In genomic region chr4:37928896-37929537, GRCh38 we compare ENCODE assay signal across 18 cellular contexts. TPM values are rescaled to one million over a fixed set of nuclear protein-coding genes. Genes with fewer than 3 reads are reported as not detected.
A peak's percentile ranks its signal among the peaks of the same experiment; 100 is the strongest.
DNase-seq lines count a peak whose midpoint lies in the region; ATAC-seq and TF ChIP-seq lines count a peak whose summit lies in the region.
"Had no signal": no experiment of that assay in that cellular context is flagged by ENCODE, and none has a peak within 500 bp of the region (broad histone marks: within the 10 kb centered on the region; RNA-seq: fewer than 3 reads in every experiment).

No MANE protein-coding gene starts in this region.

- CTCF ChIA-PET in HEK293 (lab: Yijun Ruan, JAX), result no interaction called here
- CTCF ChIA-PET in activated CD4-positive, alpha-beta memory T cell treated with anti-CD3 and anti-CD28 coated beads, Interleukin-2, amount 10 ng/mL, durations not matched to agents 7 days and 5 days (lab: Charles Lee), result no interaction called here
- CTCF ChIA-PET in naive thymus-derived CD4-positive, alpha-beta T cell (lab: Charles Lee), result no interaction called here

- ATAC-seq in CD4-positive, CD25-positive, alpha-beta regulatory T cell (ENCODE audit: low read depth in 2 of 2), result no peak
- peak; percentile 34 for ATAC-seq in naive thymus-derived CD4-positive, alpha-beta T cell
- ATAC-seq: mucosa of descending colon, psoas muscle had no signal

- H3K4me3 ChIP-seq in CD4-positive, CD25-positive, alpha-beta regulatory T cell (ENCODE audit: low read depth, low read length), result peak overlapping the region; percentile 26
- H3K4me3 ChIP-seq in HEK293 (ENCODE audit: low read depth, low read length) (no peak overlapping the region), MM.1S (ENCODE audit: low read length) (no peak overlapping the region)
- H3K4me3 ChIP-seq in naive thymus-derived CD4-positive, alpha-beta T cell (ENCODE audit: low read length), result no peak overlapping the region
- H3K4me3 ChIP-seq: BLaER1, mucosa of descending colon, psoas muscle had no signal

- peaks cover 0 to 3% (median 0%) of the 10 kb centered on the region in 7 donors for H3K9me3 Mint-ChIP-seq in CD4-positive, CD25-positive, alpha-beta regulatory T cell
- H3K9me3 Mint-ChIP-seq in activated CD4-positive, alpha-beta memory T cell treated with anti-CD3 and anti-CD28 coated beads, Interleukin-2, amount 10 ng/mL, durations not matched to agents 7 days and 5 days, result no peaks in the 10 kb centered on the region
- peaks cover 0 to 6% (median 4%) of the 10 kb centered on the region in 11 donors for H3K9me3 Mint-ChIP-seq in naive thymus-derived CD4-positive, alpha-beta T cell
- no peaks in the 10 kb centered on the region for H3K9me3 Mint-ChIP-seq in mesothelial cell of epicardium

- H3K27ac ChIP-seq in CD4-positive, CD25-positive, alpha-beta regulatory T cell (ENCODE audit: insufficient read depth, low read length, poor library complexity, severe bottlenecking), result no peak overlapping the region
- H3K27ac ChIP-seq in HEK293 (ENCODE audit: extremely low read depth, low read depth, low read length) (no peak overlapping the region), MM.1S (ENCODE audit: low read length) (no peak overlapping the region)
- H3K27ac ChIP-seq in naive thymus-derived CD4-positive, alpha-beta T cell (ENCODE audit: low read depth, low read length), result no peak overlapping the region
- H3K27ac ChIP-seq: BLaER1, psoas muscle, RWPE1 had no signal

- no peak overlapping the region for H3K4me2 ChIP-seq in MM.1S (ENCODE audit: low read depth, low read length)
- H3K4me2 ChIP-seq: BLaER1 had no signal

- peaks cover 38% of the 10 kb centered on the region for H3K36me3 Mint-ChIP-seq in CD4-positive, CD25-positive, alpha-beta regulatory T cell
- peaks cover 28% of the 10 kb centered on the region for H3K36me3 Mint-ChIP-seq in activated CD4-positive, alpha-beta memory T cell treated with anti-CD3 and anti-CD28 coated beads, Interleukin-2, amount 10 ng/mL, durations not matched to agents 7 days and 5 days (ENCODE audit: low read depth)
- peaks cover 6 to 45% (median 25%) of the 10 kb centered on the region in 5 donors for H3K36me3 Mint-ChIP-seq in naive thymus-derived CD4-positive, alpha-beta T cell
- no peaks in the 10 kb centered on the region for H3K36me3 Mint-ChIP-seq in mesothelial cell of epicardium

- intact Hi-C loops in naive thymus-derived CD4-positive, alpha-beta T cell (cut with micrococcal nuclease), result loop anchor here (2.0 to 5.0 kb wide), 2 partner anchors 36 to 37 kb away; partner anchors contain the start of gene TBC1D1 (in 1 of the 2)

- H3K4me3 Mint-ChIP-seq in CD4-positive, CD25-positive, alpha-beta regulatory T cell, result no peak overlapping the region
- H3K4me3 Mint-ChIP-seq in activated CD4-positive, alpha-beta memory T cell treated with anti-CD3 and anti-CD28 coated beads, Interleukin-2, amount 10 ng/mL, durations not matched to agents 7 days and 5 days, result no peak overlapping the region
- H3K4me3 Mint-ChIP-seq in naive thymus-derived CD4-positive, alpha-beta T cell, result peak overlapping the region in 2 of 10 donors; percentile 16 to 57
- no peak overlapping the region for H3K4me3 Mint-ChIP-seq in mesothelial cell of epicardium

- H3K36me3 ChIP-seq in CD4-positive, CD25-positive, alpha-beta regulatory T cell (ENCODE audit: control insufficient read depth, insufficient read depth, low read length), result peaks cover 8% of the 10 kb centered on the region
- H3K36me3 ChIP-seq in HEK293 (ENCODE audit: control insufficient read depth in 2 of 2, insufficient read depth in 1 of 2, low read length in 2 of 2), result no peaks in the 10 kb centered on the region
- H3K36me3 ChIP-seq in naive thymus-derived CD4-positive, alpha-beta T cell (ENCODE audit: control insufficient read depth in 2 of 3, insufficient read depth in 3 of 3, low read length in 3 of 3), result peaks cover 0 to 7% (median 0%) of the 10 kb centered on the region in 3 experiments
- H3K36me3 ChIP-seq in MM.1S (replicated peaks; ENCODE audit: insufficient read depth, low read length), result no peaks in the 10 kb centered on the region

- POLR2A ChIA-PET in HEK293 (lab: Yijun Ruan, JAX), result no interaction called here
- POLR2A ChIA-PET in activated CD4-positive, alpha-beta memory T cell treated with anti-CD3 and anti-CD28 coated beads, Interleukin-2, amount 10 ng/mL, durations not matched to agents 7 days and 5 days (lab: Charles Lee), result interaction anchor here (1.5 to 2.0 kb wide), 2 partner anchors 11 to 37 kb away, joined by 3 to 12 read pairs; partner anchors contain the start of gene TBC1D1
- POLR2A ChIA-PET in naive thymus-derived CD4-positive, alpha-beta T cell (lab: Charles Lee), result no interaction called here

- peaks cover 31% of the 10 kb centered on the region for H3K79me2 ChIP-seq in MM.1S (ENCODE audit: low read length)

- no peaks in the 10 kb centered on the region for H4K20me1 ChIP-seq in MM.1S (ENCODE audit: insufficient read depth, low read length)

- peak in 2 of 3 donors; percentile 9 to 26 for DNase-seq in CD4-positive, CD25-positive, alpha-beta regulatory T cell
- no peak for DNase-seq in activated CD4-positive, alpha-beta memory T cell treated with anti-CD3 and anti-CD28 coated beads, Interleukin-2, amount 10 ng/mL, durations not matched to agents 7 days and 5 days
- DNase-seq in naive thymus-derived CD4-positive, alpha-beta T cell, result peak in 1 of 9 donors; percentile 15
- DNase-seq in MM.1S (no peak), mesothelial cell of epicardium (ENCODE audit: low spot score in 2 of 2, unreplicated experiment in 2 of 2) (no peak), NCI-H2029 treated with DMSO at 0.1 percent for 48 hours (lab: John Stamatoyannopoulos, UW) (no peak), NCI-H1048 (lab: John Stamatoyannopoulos, UW) (no peak)
- DNase-seq: activated CD8-positive, alpha-beta memory T cell treated with anti-CD3 and anti-CD28 coated beads, Interleukin-2, amount 50 U/mL, for 4 hours; H7; mucosa of descending colon; NCI-H1105; NCI-H524; psoas muscle had no signal

- no peaks in the 10 kb centered on the region for H3K27me3 ChIP-seq in CD4-positive, CD25-positive, alpha-beta regulatory T cell (ENCODE audit: control insufficient read depth, insufficient read depth, low read length)
- no peaks in the 10 kb centered on the region for H3K27me3 ChIP-seq in naive thymus-derived CD4-positive, alpha-beta T cell (ENCODE audit: control insufficient read depth in 2 of 2, insufficient read depth in 2 of 2, low read length in 2 of 2)
- no peaks in the 10 kb centered on the region for H3K27me3 ChIP-seq in MM.1S (replicated peaks; ENCODE audit: insufficient read depth, low read length)
- H3K27me3 ChIP-seq: BLaER1 had no signal

- peak overlapping the region in 1 of 3 donors; percentile 16 for H3K27ac Mint-ChIP-seq in CD4-positive, CD25-positive, alpha-beta regulatory T cell
- peak overlapping the region; percentile 37 for H3K27ac Mint-ChIP-seq in activated CD4-positive, alpha-beta memory T cell treated with anti-CD3 and anti-CD28 coated beads, Interleukin-2, amount 10 ng/mL, durations not matched to agents 7 days and 5 days
- peak overlapping the region in 2 of 9 donors; percentile 4 to 67 for H3K27ac Mint-ChIP-seq in naive thymus-derived CD4-positive, alpha-beta T cell
- H3K27ac Mint-ChIP-seq in mesothelial cell of epicardium, result no peak overlapping the region

- H3K9me3 ChIP-seq in CD4-positive, CD25-positive, alpha-beta regulatory T cell (ENCODE audit: control insufficient read depth in 2 of 2, low read length in 2 of 2), result no peaks in the 10 kb centered on the region
- H3K9me3 ChIP-seq in HEK293 (ENCODE audit: control insufficient read depth, insufficient read depth, low read depth, low read length) (no peaks in the 10 kb centered on the region), MM.1S (replicated peaks; ENCODE audit: insufficient read depth, low read length) (no peaks in the 10 kb centered on the region)
- H3K9me3 ChIP-seq in naive thymus-derived CD4-positive, alpha-beta T cell (ENCODE audit: control insufficient read depth in 2 of 3, low read length in 3 of 3), result no peaks in the 10 kb centered on the region
- H3K9me3 ChIP-seq: BLaER1, mucosa of descending colon, psoas muscle had no signal

- H3K27me3 Mint-ChIP-seq in CD4-positive, CD25-positive, alpha-beta regulatory T cell, result no peaks in the 10 kb centered on the region
- H3K27me3 Mint-ChIP-seq in activated CD4-positive, alpha-beta memory T cell treated with anti-CD3 and anti-CD28 coated beads, Interleukin-2, amount 10 ng/mL, durations not matched to agents 7 days and 5 days, result no peaks in the 10 kb centered on the region
- H3K27me3 Mint-ChIP-seq in naive thymus-derived CD4-positive, alpha-beta T cell, result no peaks in the 10 kb centered on the region
- H3K27me3 Mint-ChIP-seq in mesothelial cell of epicardium (ENCODE audit: low read depth), result peaks cover 9% of the 10 kb centered on the region

- no peaks in the 10 kb centered on the region for H3F3A ChIP-seq in MM.1S (ENCODE audit: insufficient read depth, low read length)

- H2AFZ ChIP-seq in MM.1S (ENCODE audit: low read length), result no peak overlapping the region

- H3K4me1 ChIP-seq in CD4-positive, CD25-positive, alpha-beta regulatory T cell (ENCODE audit: control insufficient read depth, insufficient read depth, low read length, poor library complexity, severe bottlenecking), result peaks cover 11% of the 10 kb centered on the region
- H3K4me1 ChIP-seq in HEK293 (ENCODE audit: control insufficient read depth, insufficient read depth, low read length), result peaks cover 5% of the 10 kb centered on the region; the same call in 1 of the 2 replicates
- peaks cover 9 to 11% of the 10 kb centered on the region in 2 donors for H3K4me1 ChIP-seq in naive thymus-derived CD4-positive, alpha-beta T cell (ENCODE audit: control insufficient read depth in 2 of 2, insufficient read depth in 2 of 2, low read length in 2 of 2)
- no peaks in the 10 kb centered on the region for H3K4me1 ChIP-seq in MM.1S (ENCODE audit: low read length)

- TF ChIP-seq CTCF in HEK293 (tag by site-specific recombination; IDR thresholded peaks at IDR 0.05), result no peak
- TF ChIP-seq CTCF in MM.1S (IDR thresholded peaks at IDR 0.05; ENCODE audit: low read length), result no peak
- no peak for TF ChIP-seq CTCF in mesothelial cell of epicardium (IDR thresholded peaks at IDR 0.05; ENCODE audit: unreplicated experiment)

- H3K4me1 Mint-ChIP-seq in CD4-positive, CD25-positive, alpha-beta regulatory T cell, result peaks cover 24 to 31% (median 28%) of the 10 kb centered on the region in 4 donors
- peaks cover 28% of the 10 kb centered on the region for H3K4me1 Mint-ChIP-seq in activated CD4-positive, alpha-beta memory T cell treated with anti-CD3 and anti-CD28 coated beads, Interleukin-2, amount 10 ng/mL, durations not matched to agents 7 days and 5 days
- peaks cover 14 to 49% (median 40%) of the 10 kb centered on the region in 7 donors for H3K4me1 Mint-ChIP-seq in naive thymus-derived CD4-positive, alpha-beta T cell
- H3K4me1 Mint-ChIP-seq in mesothelial cell of epicardium, result peaks cover 25% of the 10 kb centered on the region

- H3K9me2 ChIP-seq in MM.1S (replicated peaks; ENCODE audit: insufficient read depth, low read length), result no peaks in the 10 kb centered on the region

- H3K9ac ChIP-seq in MM.1S (ENCODE audit: low read length), result no peak overlapping the region
- H3K9ac ChIP-seq: BLaER1 had no signal

RNA-seq across cellular contexts. Expression of gene PTTG2, which starts 31.2 kb away (rescaled TPM):
- 2.0 TPM for total RNA-seq in CD4-positive, CD25-positive, alpha-beta regulatory T cell
- polyA plus RNA-seq in CD4-positive, CD25-positive, alpha-beta regulatory T cell, result not detected
- under 1 TPM; 0.86 to 0.90 TPM for total RNA-seq in activated CD4-positive, alpha-beta memory T cell treated with anti-CD3 and anti-CD28 coated beads, Interleukin-2, amount 10 ng/mL, durations not matched to agents 7 days and 5 days
- 1 to 10 TPM; 1.1 to 2.5 (median 1.8) TPM for total RNA-seq in naive thymus-derived CD4-positive, alpha-beta T cell
- 1 to 10 TPM in 1 of 2 donors, under 1 TPM in 1; 0.56 to 1.5 TPM for polyA plus RNA-seq in naive thymus-derived CD4-positive, alpha-beta T cell
- not detected in 3 replicates for total RNA-seq in mesothelial cell of epicardium
- total RNA-seq: G401, H7 had no signal
- polyA plus RNA-seq: keratinocyte had no signal

RNA-seq across cellular contexts. Expression of gene TBC1D1, which starts 38.1 kb away (rescaled TPM):
- total RNA-seq in CD4-positive, CD25-positive, alpha-beta regulatory T cell, result 48.2 TPM
- polyA plus RNA-seq in CD4-positive, CD25-positive, alpha-beta regulatory T cell, result 10 to 100 TPM; 12.3 to 20.7 (median 19.3) TPM
- total RNA-seq in activated CD4-positive, alpha-beta memory T cell treated with anti-CD3 and anti-CD28 coated beads, Interleukin-2, amount 10 ng/mL, durations not matched to agents 7 days and 5 days, result 10 to 100 TPM; 58.8 to 62.3 TPM
- 10 to 100 TPM; 44.6 to 66.8 (median 49.6) TPM for total RNA-seq in naive thymus-derived CD4-positive, alpha-beta T cell
- polyA plus RNA-seq in naive thymus-derived CD4-positive, alpha-beta T cell, result 10 to 100 TPM; 19.4 to 27.6 TPM
- 78.9 to 89.2 TPM (median 83.9 TPM) in 3 replicates for total RNA-seq in mesothelial cell of epicardium

Comparison
In these comparisons a context has a peak if more than half of its experiments do, and no peak if none do; other contexts are left out.
1. DNase-seq: peak in CD4-positive, CD25-positive, alpha-beta regulatory T cell (2 of 3); none in activated CD4-positive, alpha-beta memory T cell treated with anti-CD3 and anti-CD28 coated beads, Interleukin-2, amount 10 ng/mL, durations not matched to agents 7 days and 5 days (single experiment), MM.1S (single experiment), mesothelial cell of epicardium (0 of 2), NCI-H2029 treated with DMSO at 0.1 percent for 48 hours (single experiment) and NCI-H1048 (single experiment).